2 cellular contexts compared by ENCODE assay signal in genomic region chr11:106031936-106032335, GRCh38.
A peak's percentile ranks its signal among the peaks of the same experiment; 100 is the strongest.
TF ChIP-seq lines count a peak whose summit lies in the region.

No MANE protein-coding gene starts in this region.

TF ChIP-seq in HepG2, 621 proteins besides CTCF, POLR2A, EP300 and RAD21:
- TF ChIP-seq ZNF124 (CRISPR knock-in tag; IDR thresholded peaks at IDR 0.05) (no peak), ZNF138 (CRISPR knock-in tag; IDR thresholded peaks at IDR 0.05; ENCODE audit: low read depth) (no peak), RAD51 (IDR thresholded peaks at IDR 0.05; ENCODE audit: borderline replicate concordance) (peak; percentile 54; the same call in 1 of the 2 replicates), USF2 (IDR thresholded peaks at IDR 0.05; ENCODE audit: low read depth, low read length) (peak; percentile 32; the same call in 1 of the 2 replicates), USF2 (CRISPR knock-in tag; IDR thresholded peaks at IDR 0.05; ENCODE audit: borderline replicate concordance) (no peak)

TF ChIP-seq in K562, 482 proteins besides CTCF, POLR2A, EP300 and RAD21:
- TF ChIP-seq SMARCA5 (IDR thresholded peaks at IDR 0.05) (no peak), TFE3 (CRISPR knock-in tag; IDR thresholded peaks at IDR 0.05) (peak; percentile 81), ZNF134 (CRISPR knock-in tag; conservative IDR thresholded peaks at IDR 0.05) (no peak), ZNF778 (CRISPR knock-in tag; IDR thresholded peaks at IDR 0.05) (no peak), POLR2B (IDR thresholded peaks at IDR 0.05; ENCODE audit: low read depth, partially characterized antibody) (no peak), TCFL5 (CRISPR knock-in tag; conservative IDR thresholded peaks at IDR 0.05) (no peak), OTX1 (CRISPR knock-in tag; IDR thresholded peaks at IDR 0.05) (no peak), BRF2 (IDR thresholded peaks at IDR 0.05; ENCODE audit: borderline replicate concordance, insufficient read depth, insufficient read length) (no peak)
TF ChIP-seq in K562: peak in this region for 1.
